13 cellular contexts compared by ENCODE assay signal in the genomic region with DNA sequence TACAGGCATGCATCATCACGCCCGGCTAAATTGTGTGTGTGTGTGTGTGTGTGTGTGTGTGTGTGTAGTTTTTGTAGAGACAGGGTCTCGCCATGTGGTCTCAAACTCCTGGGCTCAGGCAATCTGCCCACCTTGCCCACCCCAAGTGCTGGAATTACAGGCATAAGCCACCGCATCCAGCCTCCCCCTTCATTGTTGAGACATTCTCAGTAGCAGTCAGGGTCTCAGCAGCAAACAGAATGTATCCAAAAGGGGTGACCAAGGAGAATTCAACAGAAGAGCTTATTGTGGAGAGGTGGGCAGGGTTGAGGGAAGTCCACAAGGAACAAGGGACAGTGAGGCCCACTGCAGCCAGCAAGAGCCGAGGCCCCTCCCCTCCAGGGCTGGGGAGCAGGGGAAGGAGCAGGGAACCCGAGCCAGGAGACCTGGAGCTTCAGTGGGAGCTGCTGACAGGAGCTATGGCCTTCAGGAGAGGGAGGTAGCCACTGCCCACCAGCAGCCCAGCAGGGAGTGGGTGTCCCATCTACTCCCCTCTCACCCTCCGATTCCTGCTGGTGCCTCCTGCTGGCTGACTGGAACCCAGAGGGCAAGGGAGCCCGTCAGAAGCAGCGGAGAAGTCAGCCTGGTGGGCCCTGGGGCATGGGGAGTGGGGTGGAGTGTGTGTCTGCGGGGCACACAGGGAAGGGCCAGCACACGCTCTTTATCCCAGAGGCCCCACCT. TPM values are rescaled to one million over a fixed set of nuclear protein-coding genes. Genes with fewer than 3 reads are reported as not detected.
DNase-seq lines count a peak whose midpoint lies in the region; ATAC-seq and TF ChIP-seq lines count a peak whose summit lies in the region.
"Had no signal": no experiment of that assay in that cellular context is flagged by ENCODE, and none has a peak within 500 bp of the region (broad histone marks: within the 10 kb centered on the region; RNA-seq: fewer than 3 reads in every experiment).

No MANE protein-coding gene starts in this region.

- no peak overlapping the region for H3K4me3 Mint-ChIP-seq in activated T-cell treated with anti-CD3 and anti-CD28 coated beads, Interleukin-2, amount 50 U/mL, for 24 hours
- H3K4me3 Mint-ChIP-seq in chondrocyte (ENCODE audit: unreplicated experiment) = no peak overlapping the region
- peak overlapping the region; percentile 65 for H3K4me3 Mint-ChIP-seq in type B pancreatic cell
- no peak overlapping the region for H3K4me3 Mint-ChIP-seq in naive thymus-derived CD8-positive, alpha-beta T cell

- no peak overlapping the region for H3K27ac Mint-ChIP-seq in activated T-cell treated with anti-CD3 and anti-CD28 coated beads, Interleukin-2, amount 50 U/mL, for 24 hours
- H3K27ac Mint-ChIP-seq in chondrocyte (ENCODE audit: unreplicated experiment) = no peak overlapping the region
- H3K27ac Mint-ChIP-seq in type B pancreatic cell = peak overlapping the region; percentile 96
- peak overlapping the region in 1 of 10 donors; percentile 24 for H3K27ac Mint-ChIP-seq in naive thymus-derived CD8-positive, alpha-beta T cell

- no peaks in the 10 kb centered on the region for H3K9me3 Mint-ChIP-seq in activated T-cell treated with anti-CD3 and anti-CD28 coated beads, Interleukin-2, amount 50 U/mL, for 24 hours
- H3K9me3 Mint-ChIP-seq in chondrocyte (ENCODE audit: low read depth) (no peaks in the 10 kb centered on the region), type B pancreatic cell (no peaks in the 10 kb centered on the region)
- no peaks in the 10 kb centered on the region for H3K9me3 Mint-ChIP-seq in naive thymus-derived CD8-positive, alpha-beta T cell

- no peaks in the 10 kb centered on the region for H3K27me3 ChIP-seq in lower lobe of right lung (ENCODE audit: low read depth)

- DNase-seq in activated T-cell treated with anti-CD3 and anti-CD28 coated beads, Interleukin-2, amount 50 U/mL, for 24 hours = peak; percentile 23
- DNase-seq in activated T-cell treated with anti-CD3 and anti-CD28 coated beads, Interleukin-2, amount 50 U/mL, for 1 hour = no peak
- peak; percentile 77 for DNase-seq in chondrocyte (ENCODE audit: low spot score)
- DNase-seq in lower lobe of right lung = peak; percentile 41
- no peak for DNase-seq in type B pancreatic cell (ENCODE audit: extremely low spot score, unreplicated experiment)
- no peak for DNase-seq in naive thymus-derived CD8-positive, alpha-beta T cell
- no peak for DNase-seq in epidermal melanocyte (ENCODE audit: insufficient read length, low spot score)
- DNase-seq: midbrain, NCI-H1694, small intestine, T-helper 9 cell had no signal

- intact Hi-C loops in lower lobe of right lung (cut with DNase I) = no loop called here

- no peaks in the 10 kb centered on the region for H3K36me3 ChIP-seq in lower lobe of right lung

- peaks cover 20% of the 10 kb centered on the region for H3K4me1 Mint-ChIP-seq in activated T-cell treated with anti-CD3 and anti-CD28 coated beads, Interleukin-2, amount 50 U/mL, for 24 hours (ENCODE audit: low read depth)
- peaks cover 9% of the 10 kb centered on the region for H3K4me1 Mint-ChIP-seq in chondrocyte (ENCODE audit: low read depth)
- H3K4me1 Mint-ChIP-seq in type B pancreatic cell (ENCODE audit: unreplicated experiment) = peaks cover 23% of the 10 kb centered on the region
- H3K4me1 Mint-ChIP-seq in naive thymus-derived CD8-positive, alpha-beta T cell = peaks cover 0 to 5% (median 2%) of the 10 kb centered on the region in 4 donors

- H3K36me3 Mint-ChIP-seq in activated T-cell treated with anti-CD3 and anti-CD28 coated beads, Interleukin-2, amount 50 U/mL, for 24 hours (ENCODE audit: low read depth) = no peaks in the 10 kb centered on the region
- H3K36me3 Mint-ChIP-seq in chondrocyte (ENCODE audit: low read depth) (no peaks in the 10 kb centered on the region), type B pancreatic cell (no peaks in the 10 kb centered on the region)
- no peaks in the 10 kb centered on the region for H3K36me3 Mint-ChIP-seq in naive thymus-derived CD8-positive, alpha-beta T cell

- ATAC-seq in lower lobe of right lung (no peak), HG03135 (IDR thresholded peaks at IDR 0.05; ENCODE audit: unreplicated experiment) (no peak)
- no peak for ATAC-seq in naive thymus-derived CD8-positive, alpha-beta T cell
- ATAC-seq: A549 had no signal

- H3K4me3 ChIP-seq in lower lobe of right lung = no peak overlapping the region
- H3K4me3 ChIP-seq: A549 had no signal

- peaks cover 39% of the 10 kb centered on the region for H3K27me3 Mint-ChIP-seq in activated T-cell treated with anti-CD3 and anti-CD28 coated beads, Interleukin-2, amount 50 U/mL, for 24 hours
- H3K27me3 Mint-ChIP-seq in chondrocyte (ENCODE audit: low read depth) (no peaks in the 10 kb centered on the region), type B pancreatic cell (peaks cover 3% of the 10 kb centered on the region)
- peaks cover 7 to 21% (median 13%) of the 10 kb centered on the region in 5 donors for H3K27me3 Mint-ChIP-seq in naive thymus-derived CD8-positive, alpha-beta T cell

- no peaks in the 10 kb centered on the region for H3K9me3 ChIP-seq in lower lobe of right lung
- H3K9me3 ChIP-seq: A549 had no signal

- POLR2A ChIA-PET in naive thymus-derived CD8-positive, alpha-beta T cell (lab: Charles Lee) = no interaction called here

- H3K4me1 ChIP-seq in lower lobe of right lung = peaks cover 46% of the 10 kb centered on the region

- peak; percentile 40 for TF ChIP-seq CTCF in chondrocyte (IDR thresholded peaks at IDR 0.05)
- TF ChIP-seq CTCF in lower lobe of right lung (IDR thresholded peaks at IDR 0.05) = no peak
- no peak for TF ChIP-seq CTCF in type B pancreatic cell (conservative IDR thresholded peaks at IDR 0.05)

- H3K27ac ChIP-seq in lower lobe of right lung = peak overlapping the region; percentile 76
- H3K27ac ChIP-seq: A549 had no signal

RNA-seq across cellular contexts. Expression of gene PLEKHG6, which starts 37.1 kb away (rescaled TPM):
- total RNA-seq in chondrocyte (0.21 to 0.35 TPM in 2 of 3 replicates, not detected in the other), lower lobe of right lung (2.9 TPM), type B pancreatic cell (ENCODE audit: low replicate concordance) (32.4 and 115 TPM in 2 replicates)
- not detected for total RNA-seq in naive thymus-derived CD8-positive, alpha-beta T cell
- polyA plus RNA-seq in naive thymus-derived CD8-positive, alpha-beta T cell = under 1 TPM; 0.14 to 0.17 (median 0.15) TPM

Comparison
In these comparisons a context has a peak if more than half of its experiments do, and no peak if none do; other contexts are left out.
1. DNase-seq: peak in activated T-cell treated with anti-CD3 and anti-CD28 coated beads, Interleukin-2, amount 50 U/mL, for 24 hours (single experiment), chondrocyte (single experiment) and lower lobe of right lung (single experiment); none in activated T-cell treated with anti-CD3 and anti-CD28 coated beads, Interleukin-2, amount 50 U/mL, for 1 hour (single experiment), type B pancreatic cell (single experiment), naive thymus-derived CD8-positive, alpha-beta T cell (0 of 10) and epidermal melanocyte (single experiment).